9 cellular contexts compared by ENCODE assay signal in the genomic region with DNA sequence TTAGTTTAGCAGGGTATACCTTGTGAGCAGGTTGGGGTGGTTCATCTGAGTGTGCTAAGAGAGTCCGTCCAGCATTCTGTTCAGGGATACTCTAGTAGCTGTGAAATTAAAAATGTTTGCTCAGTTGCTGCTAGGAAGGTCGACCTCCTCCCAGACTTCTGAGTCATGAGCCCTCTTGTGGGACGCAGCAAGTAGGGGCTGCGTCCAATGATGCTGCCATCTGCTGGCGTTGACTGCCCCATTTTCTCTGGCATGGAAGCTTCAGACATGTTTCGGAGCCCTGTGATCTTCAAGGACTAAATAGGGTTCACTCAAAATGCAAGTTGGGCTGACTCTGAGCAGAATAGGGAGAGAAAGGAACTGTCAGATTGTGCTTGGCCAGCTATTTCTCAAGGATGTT.
DNase-seq lines count a peak whose midpoint lies in the region; TF ChIP-seq lines count a peak whose summit lies in the region.
"Had no signal": no experiment of that assay in that cellular context is flagged by ENCODE, and none has a peak within 500 bp of the region (broad histone marks: within the 10 kb centered on the region; RNA-seq: fewer than 3 reads in every experiment).

No MANE protein-coding gene starts in this region.

- no peak overlapping the region for H3K4me3 ChIP-seq in AG04450 (ENCODE audit: low read depth, low read length)
- no peak overlapping the region for H3K4me3 ChIP-seq in GM12875 (ENCODE audit: low read depth, low read length)
- no peak overlapping the region for H3K4me3 ChIP-seq in adrenal gland

- 23 to 32% (median 27%) methylated on average over 6 of the region's 6 CpGs for WGBS in adrenal gland, 4 donors

- no peaks in the 10 kb centered on the region for H3K36me3 Mint-ChIP-seq in T-helper 2 cell treated with Interferon-gamma antibody and Interleukin-4, amounts not matched to agents 5 μg/mL and 100 μg/mL, for 36 hours (ENCODE audit: low read depth)

- H3K27me3 Mint-ChIP-seq in T-helper 2 cell treated with Interferon-gamma antibody and Interleukin-4, amounts not matched to agents 5 μg/mL and 100 μg/mL, for 36 hours (ENCODE audit: low read depth): no peaks in the 10 kb centered on the region

- H3K9me3 ChIP-seq in AG04450 (ENCODE audit: control insufficient read depth, insufficient read depth, low read length): peaks cover 7% of the 10 kb centered on the region; the same call in 1 of the 2 replicates
- H3K9me3 ChIP-seq in adrenal gland (replicated peaks in 1 of 3): no peaks in the 10 kb centered on the region

- H3K27ac Mint-ChIP-seq in T-helper 2 cell treated with Interferon-gamma antibody and Interleukin-4, amounts not matched to agents 5 μg/mL and 100 μg/mL, for 36 hours: no peak overlapping the region

- H3K27ac ChIP-seq in AG04450 (ENCODE audit: low read depth, low read length): no peak overlapping the region
- H3K27ac ChIP-seq in adrenal gland: no peak overlapping the region
- H3K27ac ChIP-seq: HL-60 had no signal

- H3K4me3 Mint-ChIP-seq in T-helper 2 cell treated with Interferon-gamma antibody and Interleukin-4, amounts not matched to agents 5 μg/mL and 100 μg/mL, for 36 hours: no peak overlapping the region

- no peak for TF ChIP-seq POLR2A in adrenal gland (IDR thresholded peaks at IDR 0.05)

- H3K36me3 ChIP-seq in adrenal gland (replicated peaks in 1 of 2): no peaks in the 10 kb centered on the region

- POLR2A ChIA-PET in AG04450 (lab: Yijun Ruan, JAX): interaction anchor here (0.9 kb wide), 1 partner anchor 201 kb away, joined by 6 read pairs; a partner anchor contains a TSS

- H3K27me3 ChIP-seq in AG04450 (ENCODE audit: control insufficient read depth, insufficient read depth, low read length) (no peaks in the 10 kb centered on the region), adrenal gland (no peaks in the 10 kb centered on the region)

- CTCF ChIA-PET in AG04450 (lab: Charles Lee): interaction anchor here (0.6 to 1.7 kb wide), 26 partner anchors 9 to 785 kb away, joined by 3 to 9 read pairs (median 4); a partner anchor contains a TSS

- H3K9me3 Mint-ChIP-seq in T-helper 2 cell treated with Interferon-gamma antibody and Interleukin-4, amounts not matched to agents 5 μg/mL and 100 μg/mL, for 36 hours: peaks cover 6% of the 10 kb centered on the region

- H3K4me1 ChIP-seq in adrenal gland (replicated peaks in 1 of 2): no peaks in the 10 kb centered on the region

- TF ChIP-seq CTCF in AG04450 (IDR thresholded peaks at IDR 0.05; ENCODE audit: low read depth, low read length) (peak; percentile 84), GM12875 (IDR thresholded peaks at IDR 0.05; ENCODE audit: borderline replicate concordance, insufficient read depth, low read depth, low read length) (peak; percentile 52; the same call in 1 of the 2 replicates), adrenal gland (IDR thresholded peaks at IDR 0.05) (peak in 3 of 6 experiments; percentile 31 to 56 (median 33))

- no peaks in the 10 kb centered on the region for H3K4me1 Mint-ChIP-seq in T-helper 2 cell treated with Interferon-gamma antibody and Interleukin-4, amounts not matched to agents 5 μg/mL and 100 μg/mL, for 36 hours (ENCODE audit: low read depth)

- intact Hi-C loops in adrenal gland (cut with DNase I): no loop called here

- DNase-seq in AG04450 (ENCODE audit: low read depth, low spot score) (peak; percentile 75), NCI-H460 (ENCODE audit: extremely low read depth, low read depth) (peak; percentile 5), adrenal gland (peak; percentile 26 to 70 (median 54)), iris pigment epithelial cell (ENCODE audit: low read depth) (peak; percentile 91), GDM1 (lab: John Stamatoyannopoulos, UW) (no peak)
- peak; percentile 2 to 17 (median 3) for DNase-seq in stimulated activated CD4-positive, alpha-beta T cell treated with anti-CD3 and anti-CD28 coated beads, TNF-alpha, amount 100 ng/mL, for 4 hours (ENCODE audit: low read depth in 3 of 3)
- no peak for DNase-seq in T-helper 2 cell treated with Interferon-gamma antibody and Interleukin-4, amounts not matched to agents 5 μg/mL and 100 μg/mL, for 36 hours (ENCODE audit: low spot score)

Comparison
In these comparisons a context has a peak if more than half of its experiments do, and no peak if none do; other contexts are left out.
1. DNase-seq: peak in AG04450 (single experiment), NCI-H460 (single experiment), adrenal gland (7 of 7), iris pigment epithelial cell (single experiment) and stimulated activated CD4-positive, alpha-beta T cell treated with anti-CD3 and anti-CD28 coated beads, TNF-alpha, amount 100 ng/mL, for 4 hours (3 of 3); none in T-helper 2 cell treated with Interferon-gamma antibody and Interleukin-4, amounts not matched to agents 5 μg/mL and 100 μg/mL, for 36 hours (single experiment) and GDM1 (single experiment).